Comparison of ENCODE assay signal across 17 cellular contexts in the genomic region with DNA sequence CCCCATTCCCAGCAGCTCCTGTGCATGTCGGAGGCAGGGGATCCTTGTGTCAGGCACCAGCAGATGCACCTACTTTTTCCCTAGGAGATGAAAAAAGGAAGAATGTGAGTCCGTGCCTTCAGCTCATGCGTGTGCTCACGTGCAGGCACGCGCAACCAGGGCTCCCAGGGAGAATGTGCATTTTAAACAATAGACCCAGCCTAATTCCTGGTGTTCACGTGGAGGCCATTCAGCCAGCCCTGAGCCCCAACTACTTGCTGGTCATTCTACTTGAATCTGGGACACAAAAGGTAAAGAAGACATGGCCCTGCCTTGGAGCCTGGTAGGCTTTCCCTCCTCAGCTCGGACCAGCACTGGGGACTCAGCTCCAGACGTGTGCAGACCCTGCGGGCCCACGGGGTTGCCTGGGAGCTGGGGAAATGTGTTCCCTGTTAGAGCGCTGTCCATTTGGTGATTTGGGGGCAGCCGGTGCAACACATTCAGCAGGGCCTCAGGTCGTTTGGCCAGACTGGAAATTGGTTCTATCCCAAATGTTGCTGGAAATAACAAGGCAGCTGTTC.
"Had no signal": no experiment of that assay in that cellular context is flagged by ENCODE, and none has a peak within 500 bp of the region (broad histone marks: within the 10 kb centered on the region; RNA-seq: fewer than 3 reads in every experiment).

No MANE protein-coding gene starts in this region.

- H3K4me1 ChIP-seq: gastrocnemius medialis, lower lobe of right lung, psoas muscle, sigmoid colon, testis had no signal

- H3K4me3 Mint-ChIP-seq: naive thymus-derived CD8-positive, alpha-beta T cell; T-helper 2 cell treated with Interferon-gamma antibody and Interleukin-4, amounts not matched to agents 5 μg/mL and 100 μg/mL, for 36 hours had no signal

- DNase-seq: activated CD4-positive, alpha-beta T cell treated with anti-CD3 and anti-CD28 coated beads, Interleukin-2, amount 50 U/mL, for 48 hours; activated naive CD4-positive, alpha-beta T cell treated with Interleukin-2 at 50 U/mL for 16 hours; cortex of kidney; effector memory CD4-positive, alpha-beta T cell; gastrocnemius medialis; kidney glomerular epithelial cell; lower lobe of right lung; mucosa of descending colon; naive thymus-derived CD8-positive, alpha-beta T cell; psoas muscle; sigmoid colon; stimulated activated CD4-positive, alpha-beta T cell treated with anti-CD3 and anti-CD28 coated beads, Interleukin-12 subunit alpha, Interleukin-12 subunit beta, amount 100 ng/mL, for 4 hours; stimulated activated naive CD8-positive, alpha-beta T cell treated with anti-CD3 and anti-CD28 coated beads, Interleukin-15, Interleukin-2, amounts not matched to agents 100 U/mL and 50 U/mL, for 24 hours; testis had no signal

- H3K9me3 ChIP-seq: gastrocnemius medialis, lower lobe of right lung, mucosa of descending colon, psoas muscle, sigmoid colon, testis had no signal

- H3K27me3 Mint-ChIP-seq: naive thymus-derived CD8-positive, alpha-beta T cell had no signal

- ATAC-seq: activated CD4-positive, CD25-positive, alpha-beta regulatory T cell treated with anti-CD3 and anti-CD28 coated beads, Interleukin-2, amount 50 U/mL, for 24 hours; gastrocnemius medialis; lower lobe of right lung; mucosa of descending colon; naive thymus-derived CD8-positive, alpha-beta T cell; psoas muscle; stimulated activated naive CD8-positive, alpha-beta T cell treated with anti-CD3 and anti-CD28 coated beads, Interleukin-15, Interleukin-2, amounts not matched to agents 100 U/mL and 50 U/mL, for 24 hours had no signal

- H3K36me3 ChIP-seq: gastrocnemius medialis had no signal

- H3K27me3 ChIP-seq: gastrocnemius medialis, sigmoid colon, testis had no signal

- H3K27ac Mint-ChIP-seq: T-helper 2 cell treated with Interferon-gamma antibody and Interleukin-4, amounts not matched to agents 5 μg/mL and 100 μg/mL, for 36 hours had no signal

- H3K27ac ChIP-seq: epithelial cell of prostate, gastrocnemius medialis, lower lobe of right lung, psoas muscle, sigmoid colon, testis had no signal

- H3K4me3 ChIP-seq: gastrocnemius medialis, lower lobe of right lung, mucosa of descending colon, psoas muscle, sigmoid colon, testis had no signal

- H3K9me3 Mint-ChIP-seq: naive thymus-derived CD8-positive, alpha-beta T cell; T-helper 2 cell treated with Interferon-gamma antibody and Interleukin-4, amounts not matched to agents 5 μg/mL and 100 μg/mL, for 36 hours had no signal
